Comparison of ENCODE assay signal across 9 cellular contexts in the genomic region with DNA sequence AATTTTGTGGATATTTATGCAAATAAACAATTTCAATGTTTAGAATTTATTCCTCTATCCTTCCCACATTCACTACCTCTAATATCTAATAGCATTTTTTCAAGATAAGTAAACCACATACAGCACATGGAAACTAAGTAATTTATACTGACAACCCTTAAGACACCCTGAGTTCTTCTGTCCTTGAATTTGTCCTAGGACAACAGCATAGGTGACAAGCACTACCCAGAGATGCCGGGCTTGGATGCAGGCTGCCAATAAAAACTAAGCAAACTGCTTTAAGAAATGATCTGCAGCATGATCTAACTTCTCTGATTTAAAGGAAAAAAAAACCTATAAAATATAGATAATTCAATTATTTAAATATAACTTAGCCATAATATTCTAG. TPM values are rescaled to one million over a fixed set of nuclear protein-coding genes. Genes with fewer than 3 reads are reported as not detected.
DNase-seq lines count a peak whose midpoint lies in the region; ATAC-seq and TF ChIP-seq lines count a peak whose summit lies in the region.
"Had no signal": no experiment of that assay in that cellular context is flagged by ENCODE, and none has a peak within 500 bp of the region (broad histone marks: within the 10 kb centered on the region; RNA-seq: fewer than 3 reads in every experiment).

No MANE protein-coding gene starts in this region.

- H3K27me3 ChIP-seq in heart left ventricle, result no peaks in the 10 kb centered on the region
- no peaks in the 10 kb centered on the region for H3K27me3 ChIP-seq in breast epithelium
- no peaks in the 10 kb centered on the region for H3K27me3 ChIP-seq in mucosa of stomach (ENCODE audit: control insufficient read depth, insufficient read depth, low read length)
- no peaks in the 10 kb centered on the region for H3K27me3 ChIP-seq in vagina

- TF ChIP-seq POLR2A in heart left ventricle (IDR thresholded peaks at IDR 0.05), result no peak
- no peak for TF ChIP-seq POLR2A in breast epithelium (IDR thresholded peaks at IDR 0.05)
- no peak for TF ChIP-seq POLR2A in vagina (IDR thresholded peaks at IDR 0.05)

- H3K36me3 ChIP-seq in heart left ventricle (peaks cover 0 to 4% (median 0%) of the 10 kb centered on the region in 9 donors), breast epithelium (no peaks in the 10 kb centered on the region), mucosa of stomach (ENCODE audit: control insufficient read depth, insufficient read depth, low read length) (no peaks in the 10 kb centered on the region), vagina (no peaks in the 10 kb centered on the region)

- H3K27ac ChIP-seq in heart left ventricle (peak overlapping the region in 11 of 12 donors; percentile 15 to 83 (median 67)), breast epithelium (peak overlapping the region; percentile 62 to 64), vagina (peak overlapping the region; percentile 77)

- 3 to 14% (median 7%) methylated on average over 1 of the region's 1 CpG for WGBS in heart left ventricle, 4 donors

- DNase-seq in heart left ventricle, result peak in 1 of 5 donors; percentile 20
- DNase-seq in Right ventricle myocardium inferior (ENCODE audit: missing footprints), result no peak
- no peak for DNase-seq in breast epithelium (ENCODE audit: low spot score in 2 of 2)
- DNase-seq in vagina (ENCODE audit: extremely low spot score in 2 of 2), result no peak
- no peak for DNase-seq in NCI-H2171 (lab: John Stamatoyannopoulos, UW)
- DNase-seq: DMS79 treated with DMSO at 0.1 percent for 48 hours had no signal

- no peak for TF ChIP-seq CTCF in heart left ventricle (IDR thresholded peaks at IDR 0.05)
- TF ChIP-seq CTCF in breast epithelium (IDR thresholded peaks at IDR 0.05), result no peak
- TF ChIP-seq CTCF in vagina (IDR thresholded peaks at IDR 0.05), result no peak

- peak in 2 of 4 donors; percentile 30 to 32 for ATAC-seq in heart left ventricle
- ATAC-seq in Right ventricle myocardium inferior, result no peak
- no peak for ATAC-seq in HG02885 (IDR thresholded peaks at IDR 0.05; ENCODE audit: poor library complexity, unreplicated experiment)
- no peak for ATAC-seq in GM19463 (IDR thresholded peaks at IDR 0.05; ENCODE audit: unreplicated experiment)

- H3K4me3 ChIP-seq in heart left ventricle, result peak overlapping the region in 11 of 12 donors; percentile 31 to 60 (median 51)
- H3K4me3 ChIP-seq in breast epithelium, result peak overlapping the region; percentile 35 to 64 (median 46)
- H3K4me3 ChIP-seq in mucosa of stomach (ENCODE audit: low read length), result peak overlapping the region; percentile 60
- H3K4me3 ChIP-seq in vagina, result peak overlapping the region; percentile 34 to 40

- peak overlapping the region; percentile 61 for H3K9ac ChIP-seq in mucosa of stomach (ENCODE audit: low read length)

- H3K9me3 ChIP-seq in heart left ventricle (no peaks in the 10 kb centered on the region), breast epithelium (no peaks in the 10 kb centered on the region), mucosa of stomach (ENCODE audit: control insufficient read depth, low read length) (no peaks in the 10 kb centered on the region), vagina (no peaks in the 10 kb centered on the region)

- peaks cover 0 to 63% (median 50%) of the 10 kb centered on the region in 12 donors for H3K4me1 ChIP-seq in heart left ventricle
- H3K4me1 ChIP-seq in breast epithelium, result peaks cover 0 to 7% of the 10 kb centered on the region in 2 donors
- H3K4me1 ChIP-seq in mucosa of stomach (ENCODE audit: control insufficient read depth, insufficient read depth, low read length), result peaks cover 27% of the 10 kb centered on the region
- peaks cover 47% of the 10 kb centered on the region for H3K4me1 ChIP-seq in vagina

- intact Hi-C loops in heart left ventricle (cut with DNase I), result loop anchor here in 5 of 10 donors (5.0 to 10.0 kb wide), 3 partner anchors 83 to 195 kb away; a partner anchor contains a TSS
- intact Hi-C loops in Right ventricle myocardium inferior (cut with DNase I), result no loop called here
- intact Hi-C loops in breast epithelium (cut with DNase I; ENCODE audit: low total_unique reads), result no loop called here
- intact Hi-C loops in vagina (cut with DNase I), result loop anchor here (5.0 kb wide), 1 partner anchor 718 kb away; no protein-coding TSS in a partner anchor

RNA-seq across cellular contexts. Expression of a gene that starts 22.7 kb away (rescaled TPM):
- total RNA-seq in heart left ventricle, result 10 to 100 TPM; 13.4 to 32.2 (median 20.1) TPM
- 10 to 100 TPM; 13.1 to 14.6 TPM for polyA plus RNA-seq in heart left ventricle
- total RNA-seq in Right ventricle myocardium inferior, result 25.5 TPM
- total RNA-seq in breast epithelium, result 10 to 100 TPM; 22.2 to 42.3 (median 27.5) TPM
- 17.2 TPM for total RNA-seq in vagina
